Comparison of ENCODE assay signal across 9 cellular contexts in the genomic region with DNA sequence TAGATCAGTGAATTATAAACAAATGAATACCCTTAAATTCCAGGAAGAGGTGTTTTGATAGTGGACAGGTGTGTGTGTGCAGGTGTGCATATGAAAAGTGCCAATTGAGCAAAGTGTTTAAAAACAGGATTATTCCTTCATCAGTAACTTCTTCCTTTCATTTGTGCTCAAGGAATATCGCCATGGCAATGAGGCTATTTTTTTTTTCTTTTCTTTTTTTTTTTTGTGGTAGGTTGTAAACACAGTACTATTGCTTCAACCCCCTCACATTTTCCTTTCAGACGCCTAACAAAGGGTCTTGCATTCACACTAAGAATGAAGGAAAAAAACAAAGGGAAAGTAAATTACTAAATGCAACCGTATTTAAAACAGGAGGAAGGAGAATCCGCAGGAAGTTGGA. TPM values are rescaled to one million over a fixed set of nuclear protein-coding genes. Genes with fewer than 3 reads are reported as not detected.
A peak's percentile ranks its signal among the peaks of the same experiment; 100 is the strongest.
DNase-seq lines count a peak whose midpoint lies in the region; ATAC-seq and TF ChIP-seq lines count a peak whose summit lies in the region.
"Had no signal": no experiment of that assay in that cellular context is flagged by ENCODE, and none has a peak within 500 bp of the region (broad histone marks: within the 10 kb centered on the region; RNA-seq: fewer than 3 reads in every experiment).

No MANE protein-coding gene starts in this region.

- H2AK5ac ChIP-seq in mesendoderm (ENCODE audit: low read length), result no peak overlapping the region

- POLR2A ChIA-PET in Caco-2 (lab: Charles Lee), result interaction anchor here (1.3 to 3.4 kb wide), 2 partner anchors 11 to 19 kb away, joined by 3 to 79 read pairs; a partner anchor contains a TSS

- DNase-seq in Caco-2, result no peak
- DNase-seq in RWPE2 (ENCODE audit: low spot score), result no peak
- no peak for DNase-seq in epithelial cell of prostate (ENCODE audit: low read depth, low spot score)
- no peak for DNase-seq in progenitor cell of endocrine pancreas (ENCODE audit: low spot score, unreplicated experiment)
- no peak for DNase-seq in mesendoderm
- no peak for DNase-seq in activated CD4-positive, CD25-positive, alpha-beta regulatory T cell (lab: John Stamatoyannopoulos, UW)
- DNase-seq in H7, result no peak

- H2BK120ac ChIP-seq in mesendoderm (ENCODE audit: low read depth, low read length), result no peak overlapping the region

- no peak overlapping the region for H4K5ac ChIP-seq in mesendoderm (ENCODE audit: low read length)

- H3K9me3 ChIP-seq in Caco-2 (no peaks in the 10 kb centered on the region), RWPE2 (ENCODE audit: severe bottlenecking) (no peaks in the 10 kb centered on the region)

- H3K18ac ChIP-seq in mesendoderm (ENCODE audit: low read length), result no peak overlapping the region

- H3K56ac ChIP-seq in mesendoderm (ENCODE audit: low read length), result no peak overlapping the region

- no peak overlapping the region for H3K23ac ChIP-seq in mesendoderm (ENCODE audit: low read length)

- no peak overlapping the region for H3K4me3 ChIP-seq in Caco-2 (ENCODE audit: low read depth, low read length)
- H3K4me3 ChIP-seq in RWPE2 (ENCODE audit: severe bottlenecking), result peak overlapping the region; percentile 3
- no peak overlapping the region for H3K4me3 ChIP-seq in mesendoderm (ENCODE audit: low read length)
- H3K4me3 ChIP-seq in H7 (ENCODE audit: insufficient read depth, low read depth, low read length), result no peak overlapping the region

- ATAC-seq in RWPE2 (ENCODE audit: low read depth) (no peak), GM19463 (IDR thresholded peaks at IDR 0.05; ENCODE audit: unreplicated experiment) (no peak)

- no peak overlapping the region for H3K4me2 ChIP-seq in mesendoderm (ENCODE audit: low read length)

- TF ChIP-seq CTCF in Caco-2 (IDR thresholded peaks at IDR 0.05; ENCODE audit: insufficient read depth in 1 of 2, low read depth in 1 of 2, low read length in 1 of 2, severe bottlenecking in 1 of 2, unreplicated experiment in 1 of 2), result no peak
- TF ChIP-seq CTCF in RWPE2 (IDR thresholded peaks at IDR 0.05; ENCODE audit: poor library complexity, severe bottlenecking), result no peak
- TF ChIP-seq CTCF in progenitor cell of endocrine pancreas (IDR thresholded peaks at IDR 0.05; ENCODE audit: unreplicated experiment), result no peak

- H3K4me1 ChIP-seq in Caco-2 (peaks cover 39% of the 10 kb centered on the region), RWPE2 (ENCODE audit: insufficient read depth, poor library complexity, severe bottlenecking) (peaks cover 41% of the 10 kb centered on the region), mesendoderm (ENCODE audit: control insufficient read depth, low read depth, low read length) (peaks cover 7% of the 10 kb centered on the region)

- H3K4me1 Mint-ChIP-seq in Caco-2 (ENCODE audit: low read depth, unreplicated experiment) (peaks cover 10% of the 10 kb centered on the region), progenitor cell of endocrine pancreas (ENCODE audit: low read depth) (peaks cover 43% of the 10 kb centered on the region)

- H3K36me3 Mint-ChIP-seq in Caco-2 (ENCODE audit: insufficient read depth, unreplicated experiment), result peaks cover 39% of the 10 kb centered on the region
- no peaks in the 10 kb centered on the region for H3K36me3 Mint-ChIP-seq in progenitor cell of endocrine pancreas (ENCODE audit: insufficient read depth)

- no peak overlapping the region for H2BK15ac ChIP-seq in mesendoderm (replicated peaks; ENCODE audit: low read depth)

- H3K4me3 Mint-ChIP-seq in Caco-2 (ENCODE audit: unreplicated experiment) (peak overlapping the region; percentile 96), progenitor cell of endocrine pancreas (ENCODE audit: low read depth) (peak overlapping the region; percentile 48)

- H3K27me3 Mint-ChIP-seq in Caco-2 (ENCODE audit: insufficient read depth, unreplicated experiment), result no peaks in the 10 kb centered on the region
- H3K27me3 Mint-ChIP-seq in progenitor cell of endocrine pancreas, result no peaks in the 10 kb centered on the region

- H3K27ac ChIP-seq in RWPE2 (ENCODE audit: poor library complexity, severe bottlenecking), result peak overlapping the region; percentile 92
- peak overlapping the region; percentile 96 for H3K27ac ChIP-seq in epithelial cell of prostate
- H3K27ac ChIP-seq in mesendoderm (ENCODE audit: low read depth, low read length), result no peak overlapping the region

- H3K9me3 Mint-ChIP-seq in Caco-2 (ENCODE audit: unreplicated experiment) (no peaks in the 10 kb centered on the region), progenitor cell of endocrine pancreas (ENCODE audit: low read depth) (no peaks in the 10 kb centered on the region)

- H3K79me1 ChIP-seq in mesendoderm (ENCODE audit: low read length), result no peaks in the 10 kb centered on the region

- intact Hi-C loops in Caco-2 (cut with micrococcal nuclease; ENCODE audit: unreplicated experiment), result loop anchor here (5.0 kb wide), 1 partner anchor 158 kb away; a partner anchor contains a TSS

- H3K79me2 ChIP-seq in mesendoderm (ENCODE audit: control insufficient read depth, insufficient read depth, low read length), result peaks cover 7% of the 10 kb centered on the region

- CTCF ChIA-PET in Caco-2 (lab: Charles Lee), result interaction anchor here (0.8 kb wide), 1 partner anchor 11 kb away, joined by 3 read pairs; no protein-coding TSS in a partner anchor

- no TSS peak for BruUV-seq in Caco-2 (replicated peaks; lab: Mats Ljungman, UMichigan)

- no peaks in the 10 kb centered on the region for H3K36me3 ChIP-seq in Caco-2 (ENCODE audit: control insufficient read depth, insufficient read depth, low read length)
- peaks cover 7% of the 10 kb centered on the region for H3K36me3 ChIP-seq in RWPE2 (ENCODE audit: low read depth)
- no peaks in the 10 kb centered on the region for H3K36me3 ChIP-seq in mesendoderm (ENCODE audit: control insufficient read depth, insufficient read depth, low read length)
- no peaks in the 10 kb centered on the region for H3K36me3 ChIP-seq in H7 (replicated peaks; ENCODE audit: control insufficient read depth, insufficient read depth, low read length)

- no peak overlapping the region for H3K4ac ChIP-seq in mesendoderm (ENCODE audit: low read depth, low read length)

- peak overlapping the region; percentile 92 for H3K27ac Mint-ChIP-seq in Caco-2 (ENCODE audit: unreplicated experiment)
- H3K27ac Mint-ChIP-seq in progenitor cell of endocrine pancreas, result peak overlapping the region; percentile 94

- H4K8ac ChIP-seq in mesendoderm (ENCODE audit: low read depth, low read length), result no peak overlapping the region

- H3K9ac ChIP-seq in mesendoderm (ENCODE audit: low read length), result no peak overlapping the region

- WGBS in mesendoderm (ENCODE audit: extremely low coverage, insufficient coverage, low lambda C conversion rate), result no CpG with 5 or more reads among the region's 4 CpGs

- H3K27me3 ChIP-seq in Caco-2 (replicated peaks; ENCODE audit: control insufficient read depth, insufficient read depth, low read length), result no peaks in the 10 kb centered on the region
- H3K27me3 ChIP-seq in RWPE2 (ENCODE audit: insufficient read depth, poor library complexity, severe bottlenecking), result no peaks in the 10 kb centered on the region
- no peaks in the 10 kb centered on the region for H3K27me3 ChIP-seq in mesendoderm (ENCODE audit: insufficient read depth, low read length, poor library complexity)
- H3K27me3 ChIP-seq in H7 (ENCODE audit: control insufficient read depth, insufficient read depth, low read length), result no peaks in the 10 kb centered on the region

- H2BK5ac ChIP-seq in mesendoderm (ENCODE audit: low read length), result no peak overlapping the region

RNA-seq across cellular contexts. Expression of a gene that starts 2.0 kb away (rescaled TPM):
- total RNA-seq in Caco-2 (2022), result 99.0 and 112 TPM in 2 replicates
- 152 and 165 TPM in 2 replicates for total RNA-seq in progenitor cell of endocrine pancreas
- 23.9 TPM for polyA plus RNA-seq in mesendoderm (2013, experiment 1 of 2)
- polyA plus RNA-seq in mesendoderm (2013, experiment 2 of 2), result 22.5 TPM
- 63.3 and 70.4 TPM in 2 replicates for total RNA-seq in H7 (2014; rRNA removed; shearing (Covaris generic))

RNA-seq across cellular contexts. Expression of a gene that starts 10.2 kb away (rescaled TPM):
- total RNA-seq in Caco-2 (2022) (77.3 and 96.9 TPM in 2 replicates), progenitor cell of endocrine pancreas (52.5 and 56.6 TPM in 2 replicates)
- polyA plus RNA-seq in mesendoderm (2013, experiment 1 of 2), result 37.1 TPM
- polyA plus RNA-seq in mesendoderm (2013, experiment 2 of 2), result 40.9 TPM
- 45.7 and 58.5 TPM in 2 replicates for total RNA-seq in H7 (2014; rRNA removed; shearing (Covaris generic))
- total RNA-seq: G401 had no signal

RNA-seq across cellular contexts. Expression of a gene that starts 10.5 kb away (rescaled TPM):
- total RNA-seq in Caco-2 (2022) (0.86 and 1.6 TPM in 2 replicates), progenitor cell of endocrine pancreas (2.4 and 2.5 TPM in 2 replicates)
- 0.83 TPM for polyA plus RNA-seq in mesendoderm (2013, experiment 1 of 2)
- 0.98 TPM for polyA plus RNA-seq in mesendoderm (2013, experiment 2 of 2)
- total RNA-seq in H7 (2014; rRNA removed; shearing (Covaris generic)), result 0.15 and 0.55 TPM in 2 replicates

RNA-seq across cellular contexts. Expression of a gene that starts 18.8 kb away (rescaled TPM):
- total RNA-seq in Caco-2 (2022), result 56.3 and 61.2 TPM in 2 replicates
- 80.4 and 82.9 TPM in 2 replicates for total RNA-seq in progenitor cell of endocrine pancreas
- 153 TPM for polyA plus RNA-seq in mesendoderm (2013, experiment 1 of 2)
- 155 TPM for polyA plus RNA-seq in mesendoderm (2013, experiment 2 of 2)
- 108 and 150 TPM in 2 replicates for total RNA-seq in H7 (2014; rRNA removed; shearing (Covaris generic))

RNA-seq across cellular contexts. Expression of a gene that starts 30.0 kb away (rescaled TPM):
- 132 and 135 TPM in 2 replicates for total RNA-seq in Caco-2 (2022)
- total RNA-seq in progenitor cell of endocrine pancreas, result 85.6 and 92.6 TPM in 2 replicates
- polyA plus RNA-seq in mesendoderm (2013, experiment 1 of 2), result 63.4 TPM
- polyA plus RNA-seq in mesendoderm (2013, experiment 2 of 2), result 64.0 TPM
- total RNA-seq in H7 (2014; rRNA removed; shearing (Covaris generic)), result 114 and 115 TPM in 2 replicates
